ENCODE assay signal across 8 cellular contexts in genomic region chr7:142632291-142633134, GRCh38.
DNase-seq lines count a peak whose midpoint lies in the region; ATAC-seq and TF ChIP-seq lines count a peak whose summit lies in the region.

No MANE protein-coding gene starts in this region.

- H3K79me2 ChIP-seq in GM23338 (replicated peaks; ENCODE audit: insufficient read depth) (no peaks in the 10 kb centered on the region), Karpas-422 (ENCODE audit: low read length) (no peaks in the 10 kb centered on the region)

- H3K4me3 Mint-ChIP-seq in GM23338 (no peak overlapping the region), progenitor cell of endocrine pancreas (ENCODE audit: low read depth) (no peak overlapping the region)

- no peak overlapping the region for H3K27ac ChIP-seq in GM23338 (ENCODE audit: low read depth)
- no peak overlapping the region for H3K27ac ChIP-seq in Karpas-422 (ENCODE audit: low read length)
- no peak overlapping the region for H3K27ac ChIP-seq in SJCRH30
- no peak overlapping the region for H3K27ac ChIP-seq in vagina

- H3K4me1 Mint-ChIP-seq in GM23338 (no peaks in the 10 kb centered on the region), progenitor cell of endocrine pancreas (ENCODE audit: low read depth) (no peaks in the 10 kb centered on the region)

- H3K27me3 ChIP-seq in GM23338 (ENCODE audit: insufficient read depth) (no peaks in the 10 kb centered on the region), Karpas-422 (ENCODE audit: low read length) (no peaks in the 10 kb centered on the region), SJCRH30 (no peaks in the 10 kb centered on the region), vagina (no peaks in the 10 kb centered on the region)

- intact Hi-C loops in vagina (cut with DNase I), result no loop called here

- H3K36me3 Mint-ChIP-seq in GM23338 (ENCODE audit: low read depth) (peaks cover 9% of the 10 kb centered on the region; the same call in 2 of the 3 replicates), progenitor cell of endocrine pancreas (ENCODE audit: insufficient read depth) (no peaks in the 10 kb centered on the region)

- H3F3A ChIP-seq in GM23338 (replicated peaks; ENCODE audit: low read depth), result no peaks in the 10 kb centered on the region

- H3K9ac ChIP-seq in Karpas-422 (ENCODE audit: low read length), result no peak overlapping the region

- H3K27me3 Mint-ChIP-seq in GM23338 (ENCODE audit: insufficient read depth, low read depth, poor library complexity) (no peaks in the 10 kb centered on the region), progenitor cell of endocrine pancreas (peaks cover 37% of the 10 kb centered on the region)

- H3K4me1 ChIP-seq in GM23338 (ENCODE audit: insufficient read depth), result no peaks in the 10 kb centered on the region
- no peaks in the 10 kb centered on the region for H3K4me1 ChIP-seq in Karpas-422 (ENCODE audit: low read length)
- peaks cover 30% of the 10 kb centered on the region for H3K4me1 ChIP-seq in SJCRH30
- H3K4me1 ChIP-seq in vagina, result no peaks in the 10 kb centered on the region

- DNase-seq in GM10266 (ENCODE audit: extremely low spot score), result peak; percentile 72
- DNase-seq in GM23338 (ENCODE audit: low spot score), result peak; percentile 90
- peak; percentile 84 for DNase-seq in Karpas-422
- DNase-seq in SJCRH30, result peak; percentile 52 to 90
- peak; percentile 52 for DNase-seq in activated naive CD4-positive, alpha-beta T cell treated with Interleukin-2 at 50 U/mL for 16 hours
- DNase-seq in glomerular visceral epithelial cell (ENCODE audit: extremely low spot score), result peak; percentile 64
- DNase-seq in progenitor cell of endocrine pancreas (ENCODE audit: low spot score, unreplicated experiment), result peak; percentile 58
- no peak for DNase-seq in vagina (ENCODE audit: extremely low spot score in 2 of 2)

- no peak overlapping the region for H3K4me3 ChIP-seq in GM23338
- H3K4me3 ChIP-seq in Karpas-422 (ENCODE audit: low read length), result no peak overlapping the region
- no peak overlapping the region for H3K4me3 ChIP-seq in SJCRH30
- H3K4me3 ChIP-seq in vagina, result no peak overlapping the region

- TF ChIP-seq POLR2A in vagina (IDR thresholded peaks at IDR 0.05), result no peak

- H3K9me3 ChIP-seq in Karpas-422 (ENCODE audit: low read length) (no peaks in the 10 kb centered on the region), SJCRH30 (replicated peaks) (peaks cover 13% of the 10 kb centered on the region), vagina (no peaks in the 10 kb centered on the region)

- H2AFZ ChIP-seq in GM23338 (no peak overlapping the region), Karpas-422 (ENCODE audit: low read length) (no peak overlapping the region)

- H4K20me1 ChIP-seq in GM23338 (replicated peaks; ENCODE audit: insufficient read depth) (no peaks in the 10 kb centered on the region), Karpas-422 (ENCODE audit: insufficient read depth, low read depth, low read length) (no peaks in the 10 kb centered on the region)

- H3K9me3 Mint-ChIP-seq in GM23338 (peaks cover 18% of the 10 kb centered on the region), progenitor cell of endocrine pancreas (ENCODE audit: low read depth) (no peaks in the 10 kb centered on the region)

- H3K36me3 ChIP-seq in GM23338 (ENCODE audit: insufficient read depth), result no peaks in the 10 kb centered on the region; the same call in 1 of the 2 replicates
- H3K36me3 ChIP-seq in Karpas-422 (ENCODE audit: insufficient read depth, low read length), result no peaks in the 10 kb centered on the region
- no peaks in the 10 kb centered on the region for H3K36me3 ChIP-seq in SJCRH30
- H3K36me3 ChIP-seq in vagina, result no peaks in the 10 kb centered on the region

- ATAC-seq in GM23338, result peak; percentile 97

- H3K27ac Mint-ChIP-seq in GM23338 (no peak overlapping the region), progenitor cell of endocrine pancreas (no peak overlapping the region)

- TF ChIP-seq CTCF in GM10266 (IDR thresholded peaks at IDR 0.05; ENCODE audit: control insufficient read depth, insufficient read depth, low read depth, missing control alignments) (peak; percentile 75), GM23338 (conservative IDR thresholded peaks at IDR 0.05; ENCODE audit: low read depth in 2 of 2) (peak; percentile 80 to 81), progenitor cell of endocrine pancreas (IDR thresholded peaks at IDR 0.05; ENCODE audit: unreplicated experiment) (peak; percentile 87), vagina (IDR thresholded peaks at IDR 0.05) (peak in 1 of 3 experiments; percentile 54)

- H3K9me2 ChIP-seq in GM23338 (ENCODE audit: insufficient read depth) (no peaks in the 10 kb centered on the region), Karpas-422 (replicated peaks; ENCODE audit: insufficient read depth, low read length) (no peaks in the 10 kb centered on the region)

- H3K4me2 ChIP-seq in GM23338, result no peak overlapping the region
- H3K4me2 ChIP-seq in Karpas-422 (ENCODE audit: low read depth, low read length, poor library complexity, severe bottlenecking), result no peak overlapping the region

TF ChIP-seq in GM23338, 12 proteins besides CTCF, POLR2A, EP300 and RAD21:
- TF ChIP-seq CREB1 (CRISPR knock-in tag; IDR thresholded peaks at IDR 0.05; ENCODE audit: low read depth) (peak; percentile 19; the same call in 1 of the 2 replicates), EZH2phosphoT487 (IDR thresholded peaks at IDR 0.05; ENCODE audit: unreplicated experiment) (no peak)

Comparison
In these comparisons a context has a peak if more than half of its experiments do, and no peak if none do; other contexts are left out.
1. DNase-seq: peak in GM10266 (single experiment), GM23338 (single experiment), Karpas-422 (single experiment), SJCRH30 (2 of 2), activated naive CD4-positive, alpha-beta T cell treated with Interleukin-2 at 50 U/mL for 16 hours (single experiment), glomerular visceral epithelial cell (single experiment) and progenitor cell of endocrine pancreas (single experiment); none in vagina (0 of 2).